In genomic region chr1:204478921-204479320, GRCh38 we compare ENCODE assay signal across 13 cellular contexts. TPM values are rescaled to one million over a fixed set of nuclear protein-coding genes. Genes with fewer than 3 reads are reported as not detected.
DNase-seq lines count a peak whose midpoint lies in the region; ATAC-seq and TF ChIP-seq lines count a peak whose summit lies in the region.
"Had no signal": no experiment of that assay in that cellular context is flagged by ENCODE, and none has a peak within 500 bp of the region (broad histone marks: within the 10 kb centered on the region; RNA-seq: fewer than 3 reads in every experiment).

No MANE protein-coding gene starts in this region.

- H3K4me1 Mint-ChIP-seq in IgD-negative memory B cell: peaks cover 78 to 89% (median 81%) of the 10 kb centered on the region in 3 donors
- H3K4me1 Mint-ChIP-seq in brain: peaks cover 91% of the 10 kb centered on the region

- H3K4me1 ChIP-seq in mucosa of rectum (ENCODE audit: control insufficient read depth in 2 of 2, insufficient read depth in 2 of 2, low read length in 2 of 2): peaks cover 52 to 53% of the 10 kb centered on the region in 2 donors

- H3K9me3 Mint-ChIP-seq in IgD-negative memory B cell (no peaks in the 10 kb centered on the region), brain (no peaks in the 10 kb centered on the region)

- H3K9ac ChIP-seq in mucosa of rectum (ENCODE audit: low read depth in 1 of 2, low read length in 2 of 2): no peak overlapping the region

- no peaks in the 10 kb centered on the region for H3K9me3 ChIP-seq in mucosa of rectum (ENCODE audit: control insufficient read depth in 2 of 2, low read length in 2 of 2)
- H3K9me3 ChIP-seq: uterus had no signal

- ATAC-seq in HG03521 (IDR thresholded peaks at IDR 0.05; ENCODE audit: unreplicated experiment) (no peak), GM18867 (IDR thresholded peaks at IDR 0.05; ENCODE audit: unreplicated experiment) (no peak)

- H3K36me3 ChIP-seq in mucosa of rectum (ENCODE audit: control insufficient read depth in 2 of 2, insufficient read depth in 2 of 2, low read length in 2 of 2): peaks cover 0 to 4% of the 10 kb centered on the region in 2 donors
- H3K36me3 ChIP-seq: uterus had no signal

- H3K27me3 Mint-ChIP-seq in IgD-negative memory B cell: no peaks in the 10 kb centered on the region
- no peaks in the 10 kb centered on the region for H3K27me3 Mint-ChIP-seq in brain

- peak overlapping the region in 2 of 3 donors; percentile 82 to 85 for H3K27ac Mint-ChIP-seq in IgD-negative memory B cell
- peak overlapping the region in 3 of 5 experiments; percentile 29 to 82 (median 46) for H3K27ac Mint-ChIP-seq in brain

- peak overlapping the region; percentile 43 to 66 for H3K27ac ChIP-seq in mucosa of rectum (ENCODE audit: low read depth in 2 of 2, low read length in 2 of 2)
- peak overlapping the region; percentile 99 for H3K27ac ChIP-seq in substantia nigra (ENCODE audit: low read depth, low read length, poor library complexity, severe bottlenecking)

- TF ChIP-seq CTCF in brain (conservative IDR thresholded peaks at IDR 0.05): no peak

- H3K4me3 Mint-ChIP-seq in IgD-negative memory B cell: peak overlapping the region in 1 of 4 donors; percentile 87
- H3K4me3 Mint-ChIP-seq in brain: peak overlapping the region in 1 of 5 experiments; percentile 19

- no peaks in the 10 kb centered on the region for H3K27me3 ChIP-seq in mucosa of rectum (ENCODE audit: control insufficient read depth in 2 of 2, insufficient read depth in 2 of 2, low read length in 2 of 2)
- H3K27me3 ChIP-seq: uterus had no signal

- DNase-seq in substantia nigra (lab: John Stamatoyannopoulos, UW) (no peak), NCI-H69 (lab: John Stamatoyannopoulos, UW) (no peak)
- DNase-seq in activated T-cell treated with anti-CD3 and anti-CD28 coated beads, Interleukin-2, amount 50 U/mL, for 1 hour: no peak
- DNase-seq: activated CD4-positive, CD25-positive, alpha-beta regulatory T cell treated with anti-CD3 and anti-CD28 coated beads, Interleukin-2, amount 50 U/mL, for 72 hours; NCI-H2107; stimulated activated CD4-positive, alpha-beta T cell treated with anti-CD3 and anti-CD28 coated beads, Interleukin-1b, Interleukin-23, amount 100 ng/mL, for 48 hours; T-helper 1 cell; uterus had no signal

- no peak overlapping the region for H3K4me3 ChIP-seq in mucosa of rectum (ENCODE audit: low read length in 2 of 2)
- H3K4me3 ChIP-seq: uterus had no signal

- H3K36me3 Mint-ChIP-seq in IgD-negative memory B cell (peaks cover 6% of the 10 kb centered on the region), brain (peaks cover 40% of the 10 kb centered on the region)

RNA-seq across cellular contexts. Expression of gene PIK3C2B, which starts 15.7 kb away (rescaled TPM):
- polyA plus RNA-seq in IgD-negative memory B cell (8.1 TPM), brain (ENCODE audit: insufficient read depth, low read depth, low replicate concordance) (15.6 TPM)

RNA-seq across cellular contexts. Expression of gene MDM4, which starts 37.3 kb away (rescaled TPM):
- 23.9 TPM for polyA plus RNA-seq in IgD-negative memory B cell
- 2.1 TPM for polyA plus RNA-seq in brain (ENCODE audit: insufficient read depth, low read depth, low replicate concordance)
